ENCODE assay signal across 39 cellular contexts in genomic region chr11:94568200-94568599, GRCh38. TPM values are rescaled to one million over a fixed set of nuclear protein-coding genes. Genes with fewer than 3 reads are reported as not detected.
"Had no signal": no experiment of that assay in that cellular context is flagged by ENCODE, and none has a peak within 500 bp of the region (broad histone marks: within the 10 kb centered on the region; RNA-seq: fewer than 3 reads in every experiment).

No MANE protein-coding gene starts in this region.

- H3K4me3 ChIP-seq: MG63 had no signal

- H3K4me2 ChIP-seq: KMS-11 had no signal

- DNase-seq: Karpas-422, Kasumi-1, KG1, MG63, MM.1S, MV-4-11, NCI-H1048, NCI-H1092, NCI-H1092 treated with DMSO at 0.1 percent for 48 hours, NCI-H1105, NCI-H1105 treated with DMSO at 0.1 percent for 48 hours, NCI-H1417, NCI-H1417 treated with DMSO at 0.1 percent for 48 hours, NCI-H1436, NCI-H1436 treated with DMSO at 0.1 percent for 48 hours, NCI-H146, NCI-H1694, NCI-H1694 treated with DMSO at 0.1 percent for 48 hours, NCI-H187, NCI-H187 treated with DMSO at 0.1 percent for 48 hours, NCI-H1930, NCI-H2029, NCI-H2029 treated with DMSO at 0.1 percent for 48 hours, NCI-H2081, NCI-H2081 treated with DMSO at 0.1 percent for 48 hours, NCI-H2107, NCI-H2171, NCI-H2171 treated with DMSO at 0.1 percent for 48 hours, NCI-H2227 treated with DMSO at 0.1 percent for 48 hours, NCI-H226, NCI-H345, NCI-H446, NCI-H446 treated with DMSO at 0.1 percent for 48 hours, NCI-H510A had no signal

- H3K9ac ChIP-seq: KMS-11 had no signal

- H3K27me3 ChIP-seq: MG63 had no signal

- H3K9me3 ChIP-seq: MG63 had no signal

- H3K36me3 ChIP-seq: MG63 had no signal

- H3K27ac ChIP-seq: KMS-11 had no signal

RNA-seq across cellular contexts. Expression of gene PIWIL4, which starts 1.0 kb away (rescaled TPM):
- total RNA-seq: MCF 10A had no signal

RNA-seq across cellular contexts. Expression of gene C11orf97, which starts 55.9 kb away (rescaled TPM):
- total RNA-seq: LHCN-M2, M059J, MCF 10A, NCI-H460 had no signal
